ENCODE assay signal across 1 cellular context in the genomic region with DNA sequence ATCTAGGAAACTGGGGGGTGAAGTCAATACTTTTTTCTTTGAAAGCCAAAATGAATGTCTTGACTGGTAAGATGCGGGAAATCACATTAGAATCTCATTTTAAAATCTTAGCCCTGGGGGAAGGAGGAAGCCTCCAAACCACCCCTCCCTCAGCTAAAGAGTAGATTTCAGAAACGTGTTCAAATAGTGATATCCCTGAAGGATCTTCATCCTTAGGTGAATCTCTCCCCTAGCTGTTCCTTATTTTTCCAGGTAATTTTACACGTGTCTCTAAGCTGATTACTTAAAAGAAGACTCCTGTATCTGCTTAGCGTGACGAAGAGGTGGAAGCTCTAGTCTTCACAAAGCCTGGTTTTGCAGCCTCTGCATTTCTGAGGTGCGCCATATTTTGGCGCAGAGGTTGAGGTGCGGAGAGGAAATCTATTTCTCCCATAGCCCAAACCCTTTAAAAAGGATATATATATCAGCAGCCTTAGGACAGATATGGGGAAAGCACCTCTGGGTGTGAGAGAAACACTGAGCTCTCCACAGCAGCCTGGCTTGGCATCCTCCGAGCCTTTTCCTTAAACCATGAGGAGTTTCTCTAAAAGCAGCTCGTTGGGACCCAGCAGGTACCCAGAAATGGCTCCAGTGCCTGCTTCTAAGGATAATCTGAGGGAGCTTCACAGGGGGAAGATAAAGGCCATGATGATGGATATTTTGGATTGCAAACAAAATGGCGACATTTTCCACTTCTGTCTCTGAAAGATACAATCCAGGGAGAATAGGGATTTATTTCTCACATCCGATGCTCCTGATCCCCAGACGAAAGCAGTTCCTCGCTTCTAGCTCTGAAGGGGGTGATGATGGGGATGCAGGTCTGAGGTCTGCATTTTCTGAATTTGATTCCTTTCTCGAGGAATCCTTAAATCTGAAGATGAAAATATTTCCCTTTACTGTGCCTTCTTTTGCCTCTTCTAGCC.
TF ChIP-seq lines count a peak whose summit lies in the region.

No MANE protein-coding gene starts in this region.

TF ChIP-seq in A549, 52 proteins besides CTCF, POLR2A, EP300 and RAD21:
- TF ChIP-seq POLR2AphosphoS2 (conservative IDR thresholded peaks at IDR 0.05; ENCODE audit: low read length) = no peak
- no peak for TF ChIP-seq RNF2 (IDR thresholded peaks at IDR 0.05; ENCODE audit: borderline replicate concordance, low read depth)
- TF ChIP-seq, protein P1, sequence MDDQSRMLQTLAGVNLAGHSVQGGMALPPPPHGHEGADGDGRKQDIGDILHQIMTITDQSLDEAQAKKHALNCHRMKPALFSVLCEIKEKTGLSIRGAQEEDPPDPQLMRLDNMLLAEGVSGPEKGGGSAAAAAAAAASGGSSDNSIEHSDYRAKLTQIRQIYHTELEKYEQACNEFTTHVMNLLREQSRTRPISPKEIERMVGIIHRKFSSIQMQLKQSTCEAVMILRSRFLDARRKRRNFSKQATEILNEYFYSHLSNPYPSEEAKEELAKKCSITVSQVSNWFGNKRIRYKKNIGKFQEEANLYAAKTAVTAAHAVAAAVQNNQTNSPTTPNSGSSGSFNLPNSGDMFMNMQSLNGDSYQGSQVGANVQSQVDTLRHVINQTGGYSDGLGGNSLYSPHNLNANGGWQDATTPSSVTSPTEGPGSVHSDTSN (IDR thresholded peaks at IDR 0.05) = no peak
- TF ChIP-seq, protein P2, sequence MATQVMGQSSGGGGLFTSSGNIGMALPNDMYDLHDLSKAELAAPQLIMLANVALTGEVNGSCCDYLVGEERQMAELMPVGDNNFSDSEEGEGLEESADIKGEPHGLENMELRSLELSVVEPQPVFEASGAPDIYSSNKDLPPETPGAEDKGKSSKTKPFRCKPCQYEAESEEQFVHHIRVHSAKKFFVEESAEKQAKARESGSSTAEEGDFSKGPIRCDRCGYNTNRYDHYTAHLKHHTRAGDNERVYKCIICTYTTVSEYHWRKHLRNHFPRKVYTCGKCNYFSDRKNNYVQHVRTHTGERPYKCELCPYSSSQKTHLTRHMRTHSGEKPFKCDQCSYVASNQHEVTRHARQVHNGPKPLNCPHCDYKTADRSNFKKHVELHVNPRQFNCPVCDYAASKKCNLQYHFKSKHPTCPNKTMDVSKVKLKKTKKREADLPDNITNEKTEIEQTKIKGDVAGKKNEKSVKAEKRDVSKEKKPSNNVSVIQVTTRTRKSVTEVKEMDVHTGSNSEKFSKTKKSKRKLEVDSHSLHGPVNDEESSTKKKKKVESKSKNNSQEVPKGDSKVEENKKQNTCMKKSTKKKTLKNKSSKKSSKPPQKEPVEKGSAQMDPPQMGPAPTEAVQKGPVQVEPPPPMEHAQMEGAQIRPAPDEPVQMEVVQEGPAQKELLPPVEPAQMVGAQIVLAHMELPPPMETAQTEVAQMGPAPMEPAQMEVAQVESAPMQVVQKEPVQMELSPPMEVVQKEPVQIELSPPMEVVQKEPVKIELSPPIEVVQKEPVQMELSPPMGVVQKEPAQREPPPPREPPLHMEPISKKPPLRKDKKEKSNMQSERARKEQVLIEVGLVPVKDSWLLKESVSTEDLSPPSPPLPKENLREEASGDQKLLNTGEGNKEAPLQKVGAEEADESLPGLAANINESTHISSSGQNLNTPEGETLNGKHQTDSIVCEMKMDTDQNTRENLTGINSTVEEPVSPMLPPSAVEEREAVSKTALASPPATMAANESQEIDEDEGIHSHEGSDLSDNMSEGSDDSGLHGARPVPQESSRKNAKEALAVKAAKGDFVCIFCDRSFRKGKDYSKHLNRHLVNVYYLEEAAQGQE (IDR thresholded peaks at IDR 0.05) = 0 out of 2 replicates have a peak, but pooled peaks have one; percentile 18
- TF ChIP-seq GATA3 (IDR thresholded peaks at IDR 0.05; ENCODE audit: borderline replicate concordance) = no peak
- TF ChIP-seq, protein P3, sequence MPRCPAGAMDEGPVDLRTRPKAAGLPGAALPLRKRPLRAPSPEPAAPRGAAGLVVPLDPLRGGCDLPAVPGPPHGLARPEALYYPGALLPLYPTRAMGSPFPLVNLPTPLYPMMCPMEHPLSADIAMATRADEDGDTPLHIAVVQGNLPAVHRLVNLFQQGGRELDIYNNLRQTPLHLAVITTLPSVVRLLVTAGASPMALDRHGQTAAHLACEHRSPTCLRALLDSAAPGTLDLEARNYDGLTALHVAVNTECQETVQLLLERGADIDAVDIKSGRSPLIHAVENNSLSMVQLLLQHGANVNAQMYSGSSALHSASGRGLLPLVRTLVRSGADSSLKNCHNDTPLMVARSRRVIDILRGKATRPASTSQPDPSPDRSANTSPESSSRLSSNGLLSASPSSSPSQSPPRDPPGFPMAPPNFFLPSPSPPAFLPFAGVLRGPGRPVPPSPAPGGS (IDR thresholded peaks at IDR 0.05) = no peak
- peak; percentile 25; the same call in 1 of the 2 replicates for TF ChIP-seq EHMT2 (IDR thresholded peaks at IDR 0.05; ENCODE audit: low read depth)
- no peak for TF ChIP-seq FOXS1 (CRISPR knock-in tag; IDR thresholded peaks at IDR 0.05)
- TF ChIP-seq SMC3 (IDR thresholded peaks at IDR 0.05) = no peak
